ENCODE assay signal across 11 cellular contexts in the genomic region with DNA sequence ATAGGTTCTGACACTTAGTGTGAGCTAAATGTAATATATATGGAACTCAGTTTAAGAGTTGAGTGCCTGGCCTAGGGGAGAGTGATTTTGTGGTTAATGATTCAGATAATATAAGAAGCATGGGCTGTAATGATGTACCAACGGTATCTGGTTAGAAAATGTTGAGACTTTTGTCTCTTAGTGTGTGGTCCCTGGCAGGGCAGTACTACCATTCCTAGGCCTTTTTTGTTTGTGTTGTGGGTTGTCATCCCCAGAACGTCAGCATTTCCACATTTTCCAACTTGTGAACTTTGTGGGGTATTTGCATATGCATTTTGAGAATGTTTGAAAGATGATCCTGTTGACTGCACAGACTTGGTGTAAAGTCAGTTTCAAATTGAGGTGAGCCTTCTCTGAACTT. TPM values are rescaled to one million over a fixed set of nuclear protein-coding genes. Genes with fewer than 3 reads are reported as not detected.
DNase-seq lines count a peak whose midpoint lies in the region; ATAC-seq, FAIRE-seq and TF ChIP-seq lines count a peak whose summit lies in the region.
"Had no signal": no experiment of that assay in that cellular context is flagged by ENCODE, and none has a peak within 500 bp of the region (broad histone marks: within the 10 kb centered on the region; RNA-seq: fewer than 3 reads in every experiment).

No MANE protein-coding gene starts in this region.

- DNase-seq in heart right ventricle (no peak), Right ventricle myocardium superior (no peak), RCC 7860 (ENCODE audit: low spot score) (peak; percentile 57), epithelial cell of prostate (ENCODE audit: low read depth, low spot score) (no peak), prostate gland (ENCODE audit: low spot score) (no peak), HAP-1 (ENCODE audit: low spot score in 2 of 2) (no peak), activated gamma-delta T cell (lab: John Stamatoyannopoulos, UW) (no peak)
- DNase-seq: Caco-2, kidney glomerular epithelial cell had no signal

- in situ Hi-C loops in HAP-1 (cut with MboI; ENCODE audit: low sequenced_read_pairs), result no loop called here

- 60 to 78% methylated on average over 2 of the region's 2 CpGs for WGBS in heart right ventricle, 2 donors
- WGBS in prostate gland, result 79% methylated on average over 2 of the region's 2 CpGs

- no peak for TF ChIP-seq CTCF in heart right ventricle (IDR thresholded peaks at IDR 0.05)
- no peak for TF ChIP-seq CTCF in prostate gland (IDR thresholded peaks at IDR 0.05)

- H3K4me3 ChIP-seq in heart right ventricle (no peak overlapping the region), prostate gland (no peak overlapping the region), HAP-1 (no peak overlapping the region)

- H3K36me3 ChIP-seq in heart right ventricle, result no peaks in the 10 kb centered on the region
- H3K36me3 ChIP-seq in prostate gland, result no peaks in the 10 kb centered on the region
- no peaks in the 10 kb centered on the region for H3K36me3 ChIP-seq in HAP-1 (replicated peaks)

- H3K4me1 ChIP-seq in heart right ventricle (peaks cover 12 to 100% (median 83%) of the 10 kb centered on the region in 9 donors), prostate gland (replicated peaks) (no peaks in the 10 kb centered on the region), HAP-1 (no peaks in the 10 kb centered on the region; the same call in 1 of the 2 replicates)

- H3K9me3 ChIP-seq in heart right ventricle, result no peaks in the 10 kb centered on the region
- H3K9me3 ChIP-seq in prostate gland, result no peaks in the 10 kb centered on the region
- no peaks in the 10 kb centered on the region for H3K9me3 ChIP-seq in HAP-1
- H3K9me3 ChIP-seq: Caco-2 had no signal

- H3K27ac ChIP-seq in heart right ventricle (peak overlapping the region in 9 of 10 donors; percentile 5 to 73 (median 51)), epithelial cell of prostate (peak overlapping the region; percentile 65), prostate gland (no peak overlapping the region)

- intact Hi-C loops in heart right ventricle (cut with DNase I) (loop anchor here in 1 of 10 donors (5.0 kb wide), 1 partner anchor 99 kb away; no protein-coding TSS in a partner anchor), Right ventricle myocardium superior (cut with DNase I) (loop anchor here (5.0 kb wide), 1 partner anchor 99 kb away; no protein-coding TSS in a partner anchor), prostate gland (cut with DNase I) (no loop called here)

- ATAC-seq in heart right ventricle (peak in 1 of 8 donors; percentile 13), Right ventricle myocardium superior (ENCODE audit: poor library complexity) (no peak), GM18867 (IDR thresholded peaks at IDR 0.05; ENCODE audit: unreplicated experiment) (no peak)

- TF ChIP-seq POLR2A in prostate gland (IDR thresholded peaks at IDR 0.05), result no peak

- H3K27me3 ChIP-seq in heart right ventricle (no peaks in the 10 kb centered on the region), prostate gland (replicated peaks; ENCODE audit: insufficient read depth) (no peaks in the 10 kb centered on the region), HAP-1 (ENCODE audit: low read depth) (no peaks in the 10 kb centered on the region)

- peak; percentile 73 for FAIRE-seq in RCC 7860 (lab: Jason Lieb, UNC)
- FAIRE-seq: urothelium cell line had no signal

RNA-seq across cellular contexts. Expression of gene NEK7, which starts 11.4 kb away (rescaled TPM):
- total RNA-seq in heart right ventricle, result 100 to 1,000 TPM; 149 to 279 (median 219) TPM
- 10 to 100 TPM; 57.3 to 90.7 TPM for polyA plus RNA-seq in heart right ventricle
- total RNA-seq in Right ventricle myocardium superior, result 185 TPM
- total RNA-seq in prostate gland, result 10 to 100 TPM; 53.3 to 70.9 TPM

Comparison
In these comparisons a context has a peak if more than half of its experiments do, and no peak if none do; other contexts are left out.
1. H3K27ac ChIP-seq: peak in heart right ventricle (9 of 10) and epithelial cell of prostate (single experiment); none in prostate gland (0 of 2).